Comparison of ENCODE assay signal across 8 cellular contexts in genomic region chr1:156740307-156740678, GRCh38. TPM values are rescaled to one million over a fixed set of nuclear protein-coding genes. Genes with fewer than 3 reads are reported as not detected.
DNase-seq lines count a peak whose midpoint lies in the region; ATAC-seq and TF ChIP-seq lines count a peak whose summit lies in the region.

No MANE protein-coding gene starts in this region.

- peak overlapping the region; percentile 96 for H3K4me3 ChIP-seq in iPS-15b (ENCODE audit: low read depth, low read length)
- peak overlapping the region; percentile 66 to 87 (median 76) for H3K4me3 ChIP-seq in stomach

- peak in 1 of 2 donors; percentile 0 for ATAC-seq in activated T-cell treated with anti-CD3 and anti-CD28 coated beads, Interleukin-2, amount 50 U/mL, for 72 hours (replicated peaks in 1 of 2)
- ATAC-seq in WTC11 (peak; percentile 11; the same call in 1 of the 2 replicates), HG02884 (IDR thresholded peaks at IDR 0.05; ENCODE audit: unreplicated experiment) (no peak), GM18520 (IDR thresholded peaks at IDR 0.05; ENCODE audit: unreplicated experiment) (no peak), HG02938 (IDR thresholded peaks at IDR 0.05; ENCODE audit: unreplicated experiment) (no peak)

- no peak for TF ChIP-seq POLR2A in stomach (IDR thresholded peaks at IDR 0.05)

- no peaks in the 10 kb centered on the region for H3K27me3 Mint-ChIP-seq in activated T-cell treated with anti-CD3 and anti-CD28 coated beads, Interleukin-2, amount 50 U/mL, for 72 hours (ENCODE audit: low read depth)
- no peaks in the 10 kb centered on the region for H3K27me3 Mint-ChIP-seq in WTC11 (ENCODE audit: low read depth)

- H3K9me3 Mint-ChIP-seq in activated T-cell treated with anti-CD3 and anti-CD28 coated beads, Interleukin-2, amount 50 U/mL, for 72 hours, result no peaks in the 10 kb centered on the region
- no peaks in the 10 kb centered on the region for H3K9me3 Mint-ChIP-seq in WTC11

- H3K27me3 ChIP-seq in iPS-15b (ENCODE audit: control insufficient read depth, insufficient read depth, low read length) (no peaks in the 10 kb centered on the region), stomach (no peaks in the 10 kb centered on the region)

- peak overlapping the region; percentile 98 for H3K27ac Mint-ChIP-seq in activated T-cell treated with anti-CD3 and anti-CD28 coated beads, Interleukin-2, amount 50 U/mL, for 72 hours
- peak overlapping the region; percentile 98 for H3K27ac Mint-ChIP-seq in WTC11

- H3K4me1 ChIP-seq in iPS-15b (ENCODE audit: control insufficient read depth, insufficient read depth, low read length), result peaks cover 5% of the 10 kb centered on the region
- peaks cover 7 to 32% (median 30%) of the 10 kb centered on the region in 4 donors for H3K4me1 ChIP-seq in stomach

- H3K36me3 Mint-ChIP-seq in activated T-cell treated with anti-CD3 and anti-CD28 coated beads, Interleukin-2, amount 50 U/mL, for 72 hours (ENCODE audit: insufficient read depth in 2 of 2), result peaks cover 4 to 11% of the 10 kb centered on the region in 2 donors
- peaks cover 26% of the 10 kb centered on the region for H3K36me3 Mint-ChIP-seq in WTC11

- H3K36me3 ChIP-seq in iPS-15b (ENCODE audit: control insufficient read depth, insufficient read depth, low read length) (peaks cover 28% of the 10 kb centered on the region), stomach (peaks cover 42 to 69% (median 62%) of the 10 kb centered on the region in 4 donors)

- TF ChIP-seq EP300 in stomach (IDR thresholded peaks at IDR 0.05), result no peak

- peaks cover 39% of the 10 kb centered on the region for H3K4me1 Mint-ChIP-seq in activated T-cell treated with anti-CD3 and anti-CD28 coated beads, Interleukin-2, amount 50 U/mL, for 72 hours (ENCODE audit: low read depth)
- peaks cover 18% of the 10 kb centered on the region for H3K4me1 Mint-ChIP-seq in WTC11

- intact Hi-C loops in stomach (cut with DNase I; ENCODE audit: low total_unique reads), result no loop called here

- 7 to 11% (median 9%) methylated on average over 5 of the region's 5 CpGs for WGBS in stomach, 5 donors

- TF ChIP-seq CTCF in WTC11 (IDR thresholded peaks at IDR 0.05) (no peak), stomach (IDR thresholded peaks at IDR 0.05) (no peak)

- CTCF ChIA-PET in WTC11 (lab: Charles Lee), result interaction anchor here (1.2 to 2.2 kb wide), 5 partner anchors 12 to 120 kb away, joined by 3 to 42 read pairs (median 12); partner anchors contain the start of genes ISG20L2, METTL25B and NTRK1

- POLR2A ChIA-PET in WTC11 (lab: Charles Lee), result interaction anchor here (0.5 to 2.1 kb wide), 13 partner anchors 10 to 594 kb away, joined by 3 to 36 read pairs (median 6); partner anchors contain the start of genes HDGF, ISG20L2, METTL25B and PRCC

- H3K9me3 ChIP-seq in iPS-15b (ENCODE audit: control insufficient read depth, insufficient read depth, low read length), result no peaks in the 10 kb centered on the region
- H3K9me3 ChIP-seq in stomach, result no peaks in the 10 kb centered on the region

- peak overlapping the region; percentile 93 to 100 for H3K4me3 Mint-ChIP-seq in activated T-cell treated with anti-CD3 and anti-CD28 coated beads, Interleukin-2, amount 50 U/mL, for 72 hours
- peak overlapping the region; percentile 90 for H3K4me3 Mint-ChIP-seq in WTC11

- peak overlapping the region; percentile 55 to 91 (median 87) for H3K27ac ChIP-seq in stomach

- peak overlapping the region; percentile 94 for H3K9ac ChIP-seq in iPS-15b (ENCODE audit: low read depth, low read length)

- peak in 1 of 2 donors; percentile 25 for DNase-seq in activated T-cell treated with anti-CD3 and anti-CD28 coated beads, Interleukin-2, amount 50 U/mL, for 72 hours
- no peak for DNase-seq in activated T-cell treated with anti-CD3 and anti-CD28 coated beads for 4 hours
- DNase-seq in WTC11 (ENCODE audit: low spot score), result no peak
- no peak for DNase-seq in stomach

TF ChIP-seq in WTC11, 78 proteins besides CTCF, POLR2A, EP300 and RAD21 (continues in another document):
- TF ChIP-seq GRHL2 (CRISPR knock-in tag; IDR thresholded peaks at IDR 0.05; ENCODE audit: insufficient replicate concordance, severe bottlenecking) (no peak), USF1 (CRISPR knock-in tag; IDR thresholded peaks at IDR 0.05) (no peak), ZNF263 (CRISPR knock-in tag; IDR thresholded peaks at IDR 0.05; ENCODE audit: low read depth) (no peak), IRF2 (CRISPR knock-in tag; IDR thresholded peaks at IDR 0.05; ENCODE audit: borderline replicate concordance, low read depth) (no peak), PRRX2 (CRISPR knock-in tag; IDR thresholded peaks at IDR 0.05) (no peak), ERG (CRISPR knock-in tag; IDR thresholded peaks at IDR 0.05) (no peak), AFF4 (CRISPR knock-in tag; IDR thresholded peaks at IDR 0.05; ENCODE audit: borderline replicate concordance) (no peak), NR3C1 (CRISPR knock-in tag; conservative IDR thresholded peaks at IDR 0.05; ENCODE audit: low read depth) (no peak), USF2 (CRISPR knock-in tag; IDR thresholded peaks at IDR 0.05) (no peak)

RNA-seq across cellular contexts. Expression of gene MRPL24, which starts 0.6 kb away (rescaled TPM):
- total RNA-seq in activated T-cell treated with anti-CD3 and anti-CD28 coated beads, Interleukin-2, amount 50 U/mL, for 72 hours, result 10 to 100 TPM; 45.9 to 67.8 TPM
- total RNA-seq in WTC11 (2021) (35.1 to 37.4 TPM (median 35.2 TPM) in 3 replicates), stomach (10 to 100 TPM; 15.6 to 56.8 (median 33.3) TPM)
- polyA plus RNA-seq in stomach, result 100 to 1,000 TPM in 2 of 3 donors, 10 to 100 TPM in 1; 91.6 to 113 (median 111) TPM

RNA-seq across cellular contexts. Expression of gene HDGF, which starts 11.2 kb away (rescaled TPM):
- total RNA-seq in activated T-cell treated with anti-CD3 and anti-CD28 coated beads, Interleukin-2, amount 50 U/mL, for 72 hours, result 100 to 1,000 TPM; 185 to 217 TPM
- total RNA-seq in WTC11 (2021), result 301 to 339 TPM (median 318 TPM) in 3 replicates
- 100 to 1,000 TPM in 4 of 5 donors, 10 to 100 TPM in 1; 81.7 to 214 (median 163) TPM for total RNA-seq in stomach
- 100 to 1,000 TPM; 114 to 165 (median 144) TPM for polyA plus RNA-seq in stomach

RNA-seq across cellular contexts. Expression of gene ISG20L2, which starts 11.7 kb away (rescaled TPM):
- total RNA-seq in activated T-cell treated with anti-CD3 and anti-CD28 coated beads, Interleukin-2, amount 50 U/mL, for 72 hours, result 10 to 100 TPM; 36.3 to 37.1 TPM
- total RNA-seq in WTC11 (2021), result 37.2 to 43.8 TPM (median 42.2 TPM) in 3 replicates
- total RNA-seq in stomach, result 10 to 100 TPM in 3 of 5 donors, 1 to 10 TPM in 2; 4.5 to 65.5 (median 24.3) TPM
- polyA plus RNA-seq in stomach, result 10 to 100 TPM in 2 of 3 donors, 1 to 10 TPM in 1; 7.5 to 12.3 (median 11.0) TPM

RNA-seq across cellular contexts. Expression of gene METTL25B, which starts 12.0 kb away (rescaled TPM):
- total RNA-seq in activated T-cell treated with anti-CD3 and anti-CD28 coated beads, Interleukin-2, amount 50 U/mL, for 72 hours, result 100 to 1,000 TPM in 1 of 2 donors, 10 to 100 TPM in 1; 90.5 to 100 TPM
- total RNA-seq in WTC11 (2021) (32.0 to 41.0 TPM (median 37.9 TPM) in 3 replicates), stomach (10 to 100 TPM; 15.2 to 90.2 (median 72.4) TPM)
- polyA plus RNA-seq in stomach, result 10 to 100 TPM; 31.0 to 50.2 (median 43.5) TPM

RNA-seq across cellular contexts. Expression of gene PRCC, which starts 27.0 kb away (rescaled TPM):
- total RNA-seq in activated T-cell treated with anti-CD3 and anti-CD28 coated beads, Interleukin-2, amount 50 U/mL, for 72 hours, result 10 to 100 TPM; 67.7 to 84.4 TPM
- total RNA-seq in WTC11 (2021), result 97.4 to 98.5 TPM (median 98.0 TPM) in 3 replicates
- total RNA-seq in stomach, result 10 to 100 TPM; 24.0 to 93.0 (median 76.4) TPM
- polyA plus RNA-seq in stomach, result 10 to 100 TPM; 39.1 to 41.9 (median 40.1) TPM
